Comparison of ENCODE assay signal across 10 cellular contexts in genomic region chr20:49285813-49286494, GRCh38. TPM values are rescaled to one million over a fixed set of nuclear protein-coding genes. Genes with fewer than 3 reads are reported as not detected.
A peak's percentile ranks its signal among the peaks of the same experiment; 100 is the strongest.
DNase-seq lines count a peak whose midpoint lies in the region; ATAC-seq and TF ChIP-seq lines count a peak whose summit lies in the region.
"Had no signal": no experiment of that assay in that cellular context is flagged by ENCODE, and none has a peak within 500 bp of the region (broad histone marks: within the 10 kb centered on the region; RNA-seq: fewer than 3 reads in every experiment).

No MANE protein-coding gene starts in this region.

- no peaks in the 10 kb centered on the region for H4K20me1 ChIP-seq in H9 (ENCODE audit: control insufficient read depth, insufficient read depth, insufficient read length)

- POLR2A ChIA-PET in activated CD8-positive, alpha-beta T cell treated with anti-CD3 and anti-CD28 coated beads, Interleukin-2, amount 10 ng/mL, durations not matched to agents 7 days and 5 days (lab: Charles Lee), result interaction anchor here (0.8 to 0.9 kb wide), 2 partner anchors 11 to 1662 kb away, joined by 3 to 5 read pairs; no protein-coding TSS in a partner anchor

- H2BK15ac ChIP-seq in H9 (ENCODE audit: low read depth, low read length), result no peak overlapping the region

- no peak overlapping the region for H2BK5ac ChIP-seq in H9 (ENCODE audit: insufficient read length, low read length)

- no peak for ATAC-seq in activated CD8-positive, alpha-beta T cell treated with anti-CD3 and anti-CD28 coated beads, Interleukin-2, amount 10 ng/mL, durations not matched to agents 7 days and 5 days
- ATAC-seq in HG03460 (IDR thresholded peaks at IDR 0.05; ENCODE audit: unreplicated experiment) (no peak), esophagus mucosa (no peak)

- no peak overlapping the region for H3K27ac ChIP-seq in H9 (ENCODE audit: insufficient read length, low read depth, low read length)
- H3K27ac ChIP-seq in mesodermal cell (ENCODE audit: low read depth, low read length, severe bottlenecking), result peak overlapping the region; percentile 62

- H3K4me1 ChIP-seq in H9 (ENCODE audit: insufficient read depth, low read length) (no peaks in the 10 kb centered on the region), mesodermal cell (ENCODE audit: control insufficient read depth, insufficient read depth, low read length, poor library complexity, severe bottlenecking) (peaks cover 8% of the 10 kb centered on the region)

- no peaks in the 10 kb centered on the region for H3K79me1 ChIP-seq in H9 (ENCODE audit: insufficient read depth, low read depth, low read length, poor library complexity, severe bottlenecking)

- no peak overlapping the region for H2AFZ ChIP-seq in H9 (ENCODE audit: low read length)

- H4K5ac ChIP-seq in H9 (ENCODE audit: insufficient read length, low read depth, low read length), result no peak overlapping the region

- H3K4me3 Mint-ChIP-seq in CD14-positive monocyte (no peak overlapping the region), H9 (peak overlapping the region; percentile 99)
- H3K4me3 Mint-ChIP-seq in activated CD8-positive, alpha-beta T cell treated with anti-CD3 and anti-CD28 coated beads, Interleukin-2, amount 10 ng/mL, durations not matched to agents 7 days and 5 days, result peak overlapping the region; percentile 9

- H2AK5ac ChIP-seq in H9 (ENCODE audit: insufficient read length, low read length), result no peak overlapping the region

- H3K4me3 ChIP-seq in mesodermal cell (ENCODE audit: extremely low read depth, insufficient read depth, low read length, poor library complexity, severe bottlenecking), result peak overlapping the region; percentile 9

- H3K56ac ChIP-seq in H9 (ENCODE audit: insufficient read length, low read depth, low read length), result no peak overlapping the region

- CTCF ChIA-PET in activated CD8-positive, alpha-beta T cell treated with anti-CD3 and anti-CD28 coated beads, Interleukin-2, amount 10 ng/mL, durations not matched to agents 7 days and 5 days (lab: Charles Lee), result no interaction called here

- no peak overlapping the region for H2BK120ac ChIP-seq in H9 (ENCODE audit: low read depth, low read length, poor library complexity, severe bottlenecking)

- peaks cover 100% of the 10 kb centered on the region for H3K36me3 ChIP-seq in mesodermal cell (ENCODE audit: control insufficient read depth, insufficient read depth, low read length)

- H3K14ac ChIP-seq in H9 (ENCODE audit: insufficient read depth, low read length), result no peak overlapping the region

- H3K27ac Mint-ChIP-seq in CD14-positive monocyte, result peak overlapping the region in 4 of 7 donors; percentile 38 to 89 (median 48)
- peak overlapping the region; percentile 77 to 95 (median 78); a peak in 5 of 7 replicates for H3K27ac Mint-ChIP-seq in H9
- H3K27ac Mint-ChIP-seq in activated CD8-positive, alpha-beta T cell treated with anti-CD3 and anti-CD28 coated beads, Interleukin-2, amount 10 ng/mL, durations not matched to agents 7 days and 5 days, result peak overlapping the region; percentile 11

- TF ChIP-seq CTCF in CD14-positive monocyte (IDR thresholded peaks at IDR 0.05) (no peak), H9 (conservative IDR thresholded peaks at IDR 0.05) (no peak)

- peaks cover 15% of the 10 kb centered on the region for H3K4me1 Mint-ChIP-seq in CD14-positive monocyte
- peaks cover 65 to 83% of the 10 kb centered on the region in 2 experiments for H3K4me1 Mint-ChIP-seq in H9
- peaks cover 69% of the 10 kb centered on the region for H3K4me1 Mint-ChIP-seq in activated CD8-positive, alpha-beta T cell treated with anti-CD3 and anti-CD28 coated beads, Interleukin-2, amount 10 ng/mL, durations not matched to agents 7 days and 5 days (ENCODE audit: low read depth)

- H4K8ac ChIP-seq in H9 (replicated peaks; ENCODE audit: insufficient read length, low read depth, low read length), result no peak overlapping the region

- no peak overlapping the region for H3K4ac ChIP-seq in H9 (ENCODE audit: low read depth, low read length)

- peaks cover 43% of the 10 kb centered on the region; the same call in 1 of the 2 replicates for H3K79me2 ChIP-seq in H9 (ENCODE audit: insufficient read depth, low read length)

- no peak overlapping the region for H3T11ph ChIP-seq in H9 (ENCODE audit: low read length)

- no peak overlapping the region for H3K23ac ChIP-seq in H9 (ENCODE audit: insufficient read length, low read depth, low read length)

- no peak overlapping the region for H3K9ac ChIP-seq in H9 (ENCODE audit: extremely low read depth, insufficient read length, low read length)

- H3K27me3 Mint-ChIP-seq in CD14-positive monocyte (ENCODE audit: low read depth in 3 of 3) (peaks cover 0 to 3% (median 0%) of the 10 kb centered on the region in 3 donors), H9 (ENCODE audit: low read depth) (peaks cover 5% of the 10 kb centered on the region)
- H3K27me3 Mint-ChIP-seq in activated CD8-positive, alpha-beta T cell treated with anti-CD3 and anti-CD28 coated beads, Interleukin-2, amount 10 ng/mL, durations not matched to agents 7 days and 5 days (ENCODE audit: low read depth), result no peaks in the 10 kb centered on the region

- no peak overlapping the region for H2BK20ac ChIP-seq in H9 (ENCODE audit: low read depth, low read length, poor library complexity, severe bottlenecking)

- H3K36me3 Mint-ChIP-seq in CD14-positive monocyte, result peaks cover 94 to 100% of the 10 kb centered on the region in 2 donors
- H3K36me3 Mint-ChIP-seq in H9 (ENCODE audit: insufficient read depth in 1 of 3, low read depth in 3 of 3), result peaks cover 83 to 100% (median 97%) of the 10 kb centered on the region in 3 experiments
- peaks cover 100% of the 10 kb centered on the region for H3K36me3 Mint-ChIP-seq in activated CD8-positive, alpha-beta T cell treated with anti-CD3 and anti-CD28 coated beads, Interleukin-2, amount 10 ng/mL, durations not matched to agents 7 days and 5 days (ENCODE audit: low read depth)

- no CpG with 5 or more reads among the region's 4 CpGs for WGBS in H9 (ENCODE audit: extremely low coverage, insufficient read length, low lambda C conversion rate)
- WGBS in mesodermal cell (ENCODE audit: insufficient coverage in 2 of 2), 2 experiments, result 90 to 97% methylated on average over 3 of the region's 4 CpGs

- intact Hi-C loops in CD14-positive monocyte (cut with micrococcal nuclease), result no loop called here

- peaks cover 14% of the 10 kb centered on the region for H3K23me2 ChIP-seq in H9 (ENCODE audit: insufficient read length, low read depth, low read length, poor library complexity, severe bottlenecking)

- H3K9me3 Mint-ChIP-seq in CD14-positive monocyte (peaks cover 57 to 70% (median 65%) of the 10 kb centered on the region in 7 donors), H9 (peaks cover 7 to 11% of the 10 kb centered on the region in 2 experiments; a peak in 4 of 5 replicates)
- H3K9me3 Mint-ChIP-seq in activated CD8-positive, alpha-beta T cell treated with anti-CD3 and anti-CD28 coated beads, Interleukin-2, amount 10 ng/mL, durations not matched to agents 7 days and 5 days (ENCODE audit: insufficient read depth), result peaks cover 57% of the 10 kb centered on the region

- no peak overlapping the region for H3K18ac ChIP-seq in H9 (ENCODE audit: insufficient read length, low read depth, low read length)

- no peaks in the 10 kb centered on the region for H3K27me3 ChIP-seq in H9 (ENCODE audit: insufficient read depth, low read length)

- DNase-seq in CD14-positive monocyte (ENCODE audit: low spot score) (no peak), H9 (no peak), KG1 (lab: John Stamatoyannopoulos, UW) (no peak), COLO829 (ENCODE audit: low spot score) (no peak)
- DNase-seq in activated CD8-positive, alpha-beta T cell treated with anti-CD3 and anti-CD28 coated beads, Interleukin-2, amount 10 ng/mL, durations not matched to agents 7 days and 5 days, result no peak
- DNase-seq: activated CD4-positive, CD25-positive, alpha-beta regulatory T cell treated with anti-CD3 and anti-CD28 coated beads, Interleukin-2, amount 50 U/mL, for 72 hours; GDM1 had no signal

- no peak overlapping the region for H4K91ac ChIP-seq in H9 (ENCODE audit: insufficient read length, low read depth, low read length)

- peak overlapping the region; percentile 16 for H3K4me2 ChIP-seq in H9 (ENCODE audit: insufficient read depth, insufficient read length, low read length)

- no peaks in the 10 kb centered on the region for H3K9me3 ChIP-seq in H9 (ENCODE audit: control insufficient read depth, low read depth, low read length)
- peaks cover 35% of the 10 kb centered on the region for H3K9me3 ChIP-seq in mesodermal cell (ENCODE audit: control insufficient read depth, low read length)

- no peak overlapping the region for H2BK12ac ChIP-seq in H9 (ENCODE audit: insufficient read length, low read depth, low read length)

RNA-seq across cellular contexts. Expression of gene ZNFX1, which starts 8.1 kb away (rescaled TPM):
- polyA plus RNA-seq in CD14-positive monocyte, result 10 to 100 TPM; 11.4 to 23.2 TPM
- 12.8 and 13.3 TPM in 2 replicates for total RNA-seq in H9 (2021)
- total RNA-seq in activated CD8-positive, alpha-beta T cell treated with anti-CD3 and anti-CD28 coated beads, Interleukin-2, amount 10 ng/mL, durations not matched to agents 7 days and 5 days, result 10 to 100 TPM; 52.7 to 54.2 TPM
- 8.4 TPM for polyA plus RNA-seq in mesodermal cell (2013, experiment 1 of 2)
- 7.6 TPM for polyA plus RNA-seq in mesodermal cell (2013, experiment 2 of 2)
- 10.7 TPM for total RNA-seq in esophagus mucosa

Comparison
In these comparisons a context has a peak if more than half of its experiments do, and no peak if none do; other contexts are left out.
1. H3K27ac Mint-ChIP-seq: peak in every context shown above with its lines; median percentile 78 in H9; 48 in CD14-positive monocyte; 11 in activated CD8-positive, alpha-beta T cell treated with anti-CD3 and anti-CD28 coated beads, Interleukin-2, amount 10 ng/mL, durations not matched to agents 7 days and 5 days.
2. H3K4me3 Mint-ChIP-seq: peak in H9 (2 of 2) and activated CD8-positive, alpha-beta T cell treated with anti-CD3 and anti-CD28 coated beads, Interleukin-2, amount 10 ng/mL, durations not matched to agents 7 days and 5 days (single experiment); none in CD14-positive monocyte (0 of 2).